Comparison of ENCODE assay signal across 28 cellular contexts in genomic region chr10:51085204-51085603, GRCh38.
"Had no signal": no experiment of that assay in that cellular context is flagged by ENCODE, and none has a peak within 500 bp of the region (broad histone marks: within the 10 kb centered on the region; RNA-seq: fewer than 3 reads in every experiment).

No MANE protein-coding gene starts in this region.

- H3K36me3 ChIP-seq: heart left ventricle, lower lobe of right lung, pancreas, prostate gland, right atrium auricular region, stomach, thyroid gland, transverse colon, upper lobe of left lung had no signal

- FAIRE-seq: islet of Langerhans, pancreas had no signal

- H3K4me1 ChIP-seq: lower lobe of right lung, pancreas, prostate gland, thyroid gland had no signal

- H3K27ac ChIP-seq: heart left ventricle, lower lobe of right lung, pancreas, prostate gland, right atrium auricular region, skin epidermis, stomach, testis, thyroid gland, transverse colon, upper lobe of left lung had no signal

- H3K9me3 ChIP-seq: heart left ventricle, lower lobe of right lung, pancreas, prostate gland, right atrium auricular region, stomach, testis, thyroid gland, transverse colon, upper lobe of left lung had no signal

- H3K27me3 ChIP-seq: heart left ventricle, pancreas, right atrium auricular region, stomach, testis, thyroid gland, transverse colon, upper lobe of left lung had no signal

- H3K4me3 ChIP-seq: heart left ventricle, lower lobe of right lung, pancreas, prostate gland, right atrium auricular region, skin epidermis, stomach, testis, thyroid gland, transverse colon, upper lobe of left lung had no signal

- DNase-seq: glutamatergic neuron; heart left ventricle; hypothalamus; immature natural killer cell; lower lobe of right lung; mammary epithelial cell; mesenchymal stem cell; naive B cell; natural killer cell; nephron progenitor cell; pancreas; posterior cingulate gyrus; stimulated activated CD4-positive, alpha-beta T cell treated with anti-CD3 and anti-CD28 coated beads, Interleukin-12 subunit alpha, Interleukin-12 subunit beta, amount 100 ng/mL, for 4 hours; stimulated activated CD4-positive, alpha-beta T cell treated with anti-CD3 and anti-CD28 coated beads, Interleukin-15, amount 100 ng/mL, for 24 hours; stimulated activated CD4-positive, alpha-beta T cell treated with anti-CD3 and anti-CD28 coated beads, Interleukin-2, amount 100 ng/mL, for 24 hours; stimulated activated CD4-positive, alpha-beta T cell treated with anti-CD3 and anti-CD28 coated beads, Interleukin-4, amount 100 ng/mL, for 1 hour; stimulated activated naive B cell treated with anti-CD40 and anti-IgM and Interleukin-4, amounts not matched to agents 10 μg/mL and 1 μg/mL and 100 μg/mL, for 72 hours; stimulated activated naive CD8-positive, alpha-beta T cell treated with anti-CD3 and anti-CD28 coated beads, Interleukin-15, Interleukin-2, amounts not matched to agents 100 U/mL and 50 U/mL, for 24 hours; stomach; testis; thyroid gland; transverse colon; upper lobe of left lung had no signal

- ATAC-seq: lower lobe of right lung; natural killer cell; pancreas; sciatic nerve; stimulated activated naive B cell treated with anti-CD40 and anti-IgM and Interleukin-4, amounts not matched to agents 10 μg/mL and 1 μg/mL and 100 μg/mL, for 72 hours; stimulated activated naive CD8-positive, alpha-beta T cell treated with anti-CD3 and anti-CD28 coated beads, Interleukin-15, Interleukin-2, amounts not matched to agents 100 U/mL and 50 U/mL, for 24 hours had no signal
